13 cellular contexts compared by ENCODE assay signal in the genomic region with DNA sequence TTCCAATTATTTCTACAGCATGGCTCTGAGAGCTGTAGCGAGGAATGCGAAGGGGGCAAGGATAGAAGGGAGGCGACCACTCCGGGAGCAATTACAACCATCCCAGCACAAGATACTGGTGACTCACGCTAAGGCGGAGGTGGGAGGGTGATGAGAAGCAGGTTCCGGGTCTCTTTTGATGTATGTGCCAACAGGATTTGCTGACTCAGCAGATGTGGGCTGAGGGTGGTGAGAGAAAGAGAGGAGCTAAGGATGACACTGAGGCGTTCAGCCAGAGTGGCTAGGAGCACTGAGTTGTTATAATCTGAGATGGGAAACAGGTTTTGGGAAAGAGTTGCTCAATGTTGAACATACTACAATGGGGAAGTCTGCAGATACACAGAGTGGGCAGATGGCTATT. TPM values are rescaled to one million over a fixed set of nuclear protein-coding genes. Genes with fewer than 3 reads are reported as not detected.
DNase-seq lines count a peak whose midpoint lies in the region; ATAC-seq, FAIRE-seq and TF ChIP-seq lines count a peak whose summit lies in the region.
"Had no signal": no experiment of that assay in that cellular context is flagged by ENCODE, and none has a peak within 500 bp of the region (broad histone marks: within the 10 kb centered on the region; RNA-seq: fewer than 3 reads in every experiment).

No MANE protein-coding gene starts in this region.

- DNase-seq in ELR (ENCODE audit: low read depth) (peak; percentile 35), M059J (ENCODE audit: low read depth) (peak; percentile 31), bronchial epithelial cell (ENCODE audit: low read depth) (peak; percentile 87), omental fat pad (ENCODE audit: low spot score) (no peak), mesenteric fat pad (ENCODE audit: low spot score) (no peak), NK-92 (lab: John Stamatoyannopoulos, UW; ENCODE audit: unreplicated experiment) (no peak), WERI-Rb-1 (no peak)
- DNase-seq: activated CD8-positive, alpha-beta memory T cell treated with anti-CD3 and anti-CD28 coated beads, Interleukin-2, amount 10 ng/mL, durations not matched to agents 7 days and 5 days; colonic mucosa; GOT3; NCI-H1930 had no signal

- H3K27ac ChIP-seq in WERI-Rb-1, result no peak overlapping the region
- H3K27ac ChIP-seq: colonic mucosa, neutrophil had no signal

- peak; percentile 88 for ATAC-seq in omental fat pad (ENCODE audit: low FRiP score)
- ATAC-seq in GM19452 (IDR thresholded peaks at IDR 0.05; ENCODE audit: unreplicated experiment), result no peak
- ATAC-seq: activated CD8-positive, alpha-beta memory T cell treated with anti-CD3 and anti-CD28 coated beads, Interleukin-2, amount 10 ng/mL, durations not matched to agents 7 days and 5 days had no signal

- H3K4me3 ChIP-seq in bronchial epithelial cell (ENCODE audit: low read depth, low read length) (no peak overlapping the region), WERI-Rb-1 (ENCODE audit: low read depth, low read length) (no peak overlapping the region)
- H3K4me3 ChIP-seq: colonic mucosa had no signal

- no peak for TF ChIP-seq CTCF in bronchial epithelial cell (IDR thresholded peaks at IDR 0.05; ENCODE audit: insufficient read depth, low read length, severe bottlenecking)
- no peak for TF ChIP-seq CTCF in omental fat pad (IDR thresholded peaks at IDR 0.05)
- no peak for TF ChIP-seq CTCF in WERI-Rb-1 (IDR thresholded peaks at IDR 0.05; ENCODE audit: low read depth, low read length)

- H3K9me3 ChIP-seq in WERI-Rb-1 (ENCODE audit: severe bottlenecking), result peaks cover 4% of the 10 kb centered on the region
- H3K9me3 ChIP-seq: colonic mucosa, neutrophil had no signal

- H3K27me3 ChIP-seq in bronchial epithelial cell (ENCODE audit: control insufficient read depth, insufficient read depth, low read length) (no peaks in the 10 kb centered on the region), WERI-Rb-1 (ENCODE audit: insufficient read depth, low read depth, severe bottlenecking) (no peaks in the 10 kb centered on the region)
- H3K27me3 ChIP-seq: colonic mucosa had no signal

- no peaks in the 10 kb centered on the region for H3K36me3 ChIP-seq in bronchial epithelial cell (ENCODE audit: control insufficient read depth, insufficient read depth, low read length)
- no peaks in the 10 kb centered on the region for H3K36me3 ChIP-seq in WERI-Rb-1
- H3K36me3 ChIP-seq: colonic mucosa, neutrophil had no signal

- no peak for FAIRE-seq in bronchial epithelial cell (lab: Jason Lieb, UNC)

RNA-seq across cellular contexts. Expression of a gene that starts 9.3 kb away (rescaled TPM):
- 445 and 601 TPM in 2 replicates for total RNA-seq in M059J (2014; rRNA removed; shearing (Covaris generic))
- total RNA-seq in bronchial epithelial cell, result 297 and 360 TPM in 2 replicates
- total RNA-seq in omental fat pad, result 100 to 1,000 TPM; 130 to 212 (median 182) TPM
- total RNA-seq in mesenteric fat pad, result 153 TPM

Comparison
In these comparisons a context has a peak if more than half of its experiments do, and no peak if none do; other contexts are left out.
1. DNase-seq: peak in ELR (single experiment), M059J (single experiment) and bronchial epithelial cell (single experiment); none in omental fat pad (single experiment), mesenteric fat pad (single experiment), NK-92 (single experiment) and WERI-Rb-1 (single experiment).